In genomic region chr4:149572711-149573110, GRCh38 we compare ENCODE assay signal across 1 cellular context.
TF ChIP-seq lines count a peak whose summit lies in the region.

No MANE protein-coding gene starts in this region.

TF ChIP-seq in A549, 52 proteins besides CTCF, POLR2A, EP300 and RAD21 (continued from another document):
- TF ChIP-seq HMGXB4 (CRISPR knock-in tag; IDR thresholded peaks at IDR 0.05; ENCODE audit: borderline replicate concordance) = no peak
